In the genomic region with DNA sequence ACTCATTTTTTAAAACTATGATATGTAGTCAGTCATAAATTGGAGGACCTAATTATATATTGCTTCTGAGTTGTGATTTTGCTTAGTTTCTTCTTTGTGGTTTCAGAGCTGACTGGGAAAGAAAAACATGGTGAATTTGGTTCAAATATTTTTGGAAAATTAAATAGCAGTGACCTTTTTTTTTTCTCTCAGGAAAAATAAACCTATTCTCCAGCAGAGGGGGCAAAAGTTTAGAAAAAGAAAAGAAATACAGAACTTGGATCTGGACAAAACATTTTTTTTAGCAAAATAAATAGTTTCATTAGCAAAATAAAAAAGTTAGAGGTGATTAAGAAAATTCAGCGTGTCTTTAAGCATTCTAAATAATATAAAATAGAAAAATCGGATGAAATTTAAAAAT, we compare ENCODE assay signal across 12 cellular contexts. TPM values are rescaled to one million over a fixed set of nuclear protein-coding genes. Genes with fewer than 3 reads are reported as not detected.
A peak's percentile ranks its signal among the peaks of the same experiment; 100 is the strongest.
DNase-seq lines count a peak whose midpoint lies in the region; ATAC-seq and TF ChIP-seq lines count a peak whose summit lies in the region.
"Had no signal": no experiment of that assay in that cellular context is flagged by ENCODE, and none has a peak within 500 bp of the region (broad histone marks: within the 10 kb centered on the region; RNA-seq: fewer than 3 reads in every experiment).

No MANE protein-coding gene starts in this region.

- no peaks in the 10 kb centered on the region for H3K4me1 ChIP-seq in osteoblast (ENCODE audit: insufficient read depth, low read length)
- H3K4me1 ChIP-seq: breast epithelium had no signal

- DNase-seq in DMS53 (lab: John Stamatoyannopoulos, UW) (peak; percentile 8), DMS53 treated with DMSO at 0.1 percent for 48 hours (lab: John Stamatoyannopoulos, UW; ENCODE audit: unreplicated experiment) (no peak), KBM-7 (peak; percentile 18), cardiac fibroblast (ENCODE audit: low read depth in 2 of 2) (peak; percentile 32 to 36), osteoblast (ENCODE audit: insufficient read length, low spot score, missing footprints) (no peak), GM20000 (ENCODE audit: low spot score) (no peak)
- DNase-seq in NK-92 treated with Interleukin-12 subunit alpha and Interleukin-12 subunit beta, amount 100 ng/mL, for 24 hours (lab: John Stamatoyannopoulos, UW), result no peak
- DNase-seq: NCI-H446 had no signal

- no peaks in the 10 kb centered on the region for H3K27me3 ChIP-seq in osteoblast (ENCODE audit: insufficient read depth, low read length)
- H3K27me3 ChIP-seq: breast epithelium had no signal

- peaks cover 14% of the 10 kb centered on the region for H3K36me3 ChIP-seq in osteoblast (ENCODE audit: insufficient read depth, low read length)
- H3K36me3 ChIP-seq: breast epithelium had no signal

- H3K4me3 ChIP-seq in cardiac fibroblast (replicated peaks in 1 of 2; ENCODE audit: low read depth in 2 of 2, low read length in 2 of 2) (no peak overlapping the region), osteoblast (ENCODE audit: insufficient read depth, low read length) (no peak overlapping the region)
- H3K4me3 ChIP-seq: breast epithelium had no signal

- H3K79me2 ChIP-seq in osteoblast (ENCODE audit: insufficient read depth, low read length), result no peaks in the 10 kb centered on the region

- TF ChIP-seq CTCF in cardiac fibroblast (IDR thresholded peaks at IDR 0.05; ENCODE audit: low read depth, low read length), result peak; percentile 35
- TF ChIP-seq CTCF in osteoblast (IDR thresholded peaks at IDR 0.05; ENCODE audit: extremely low read depth, low read depth, low read length), result peak; percentile 60
- no peak for TF ChIP-seq CTCF in GM20000 (IDR thresholded peaks at IDR 0.05; ENCODE audit: extremely low read depth, missing control alignments)

- H3K9me3 ChIP-seq in osteoblast (ENCODE audit: low read depth, low read length), result no peaks in the 10 kb centered on the region
- H3K9me3 ChIP-seq: breast epithelium had no signal

- no peaks in the 10 kb centered on the region for H4K20me1 ChIP-seq in osteoblast (ENCODE audit: insufficient read depth, low read length)

- ATAC-seq in HG03565 (IDR thresholded peaks at IDR 0.05; ENCODE audit: unreplicated experiment), result no peak

- H3K27ac ChIP-seq in osteoblast (ENCODE audit: low read depth, low read length), result no peak overlapping the region
- H3K27ac ChIP-seq: breast epithelium had no signal

- no peak overlapping the region for H3K4me2 ChIP-seq in osteoblast (ENCODE audit: insufficient read depth, low read length)

- in situ Hi-C loops in KBM-7 (cut with MboI; ENCODE audit: low pct_unique_long_range_greater_than_20kb, low sequenced_read_pairs), result no loop called here

- H2AFZ ChIP-seq in osteoblast (ENCODE audit: low read length), result no peak overlapping the region

RNA-seq across cellular contexts. Expression of gene COL10A1, which starts 10.2 kb away (rescaled TPM):
- 36.2 and 83.7 TPM in 2 replicates for total RNA-seq in osteoblast
- total RNA-seq: A172; T-helper 1 cell treated with Interleukin-12 subunit alpha and Interleukin-12 subunit beta and Interleukin-4 antibody, amounts not matched to agents 30 ng/mL and 1 ng/mL, for 36 hours had no signal

RNA-seq across cellular contexts. Expression of gene NT5DC1, which starts 15.1 kb away (rescaled TPM):
- total RNA-seq in osteoblast, result 7.2 and 13.6 TPM in 2 replicates

RNA-seq across cellular contexts. Expression of gene FRK, which starts 55.1 kb away (rescaled TPM):
- total RNA-seq in osteoblast, result 1.1 and 1.2 TPM in 2 replicates

Comparison
In these comparisons a context has a peak if more than half of its experiments do, and no peak if none do; other contexts are left out.
1. DNase-seq: peak in DMS53 (single experiment), KBM-7 (single experiment) and cardiac fibroblast (2 of 2); none in DMS53 treated with DMSO at 0.1 percent for 48 hours (single experiment), osteoblast (single experiment), GM20000 (single experiment) and NK-92 treated with Interleukin-12 subunit alpha and Interleukin-12 subunit beta, amount 100 ng/mL, for 24 hours (single experiment).